In the genomic region with DNA sequence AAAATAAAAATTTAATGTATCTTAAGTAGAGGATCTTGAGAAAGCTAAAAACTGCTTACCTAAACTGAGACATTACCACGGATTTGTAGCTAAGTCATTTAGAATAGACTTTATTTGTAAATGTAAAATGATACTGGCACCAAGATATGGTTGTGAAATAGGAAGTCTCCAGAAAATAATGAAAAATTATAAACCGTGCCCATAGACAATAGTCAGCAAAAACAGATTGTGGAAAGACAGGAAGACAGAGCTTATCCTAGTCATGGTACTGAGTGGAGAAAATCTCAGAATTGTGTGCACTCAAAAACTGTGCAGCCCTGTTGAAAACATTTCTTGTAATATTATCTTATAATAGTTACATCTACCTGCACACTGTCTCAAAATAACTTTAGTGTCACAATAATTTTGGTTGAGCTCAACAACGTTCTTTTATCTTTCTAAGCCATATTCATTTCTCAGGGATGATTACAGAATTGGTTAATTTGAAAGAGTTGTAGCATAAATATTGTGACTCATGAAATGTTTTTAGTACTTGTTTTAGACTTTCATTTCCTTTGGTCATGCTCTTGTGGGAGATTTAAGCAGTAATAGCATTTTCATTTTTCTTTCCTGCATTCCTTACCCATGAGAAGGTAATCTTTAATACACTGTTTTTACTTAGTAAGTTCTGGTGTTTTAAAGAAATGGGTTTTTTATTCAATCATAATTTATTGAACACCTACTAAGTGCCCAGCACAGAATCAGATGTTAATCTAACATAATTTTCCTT, we compare ENCODE assay signal across 15 cellular contexts.
DNase-seq lines count a peak whose midpoint lies in the region; ATAC-seq and TF ChIP-seq lines count a peak whose summit lies in the region.
"Had no signal": no experiment of that assay in that cellular context is flagged by ENCODE, and none has a peak within 500 bp of the region (broad histone marks: within the 10 kb centered on the region; RNA-seq: fewer than 3 reads in every experiment).

No MANE protein-coding gene starts in this region.

- peaks cover 4% of the 10 kb centered on the region for H3K36me3 Mint-ChIP-seq in mesothelial cell of epicardium
- H3K36me3 Mint-ChIP-seq: stimulated activated memory B cell treated with anti-CD40 and anti-IgM and Interleukin-4, amounts not matched to agents 10 μg/mL and 1 μg/mL and 100 μg/mL, for 72 hours had no signal

- DNase-seq in BJ (ENCODE audit: low read depth) (peak; percentile 74), MV-4-11 (lab: John Stamatoyannopoulos, UW) (peak; percentile 30), choroid plexus epithelial cell (ENCODE audit: low read depth) (peak; percentile 80), mesothelial cell of epicardium (ENCODE audit: low spot score in 2 of 2, unreplicated experiment in 2 of 2) (no peak), NCI-H2227 (lab: John Stamatoyannopoulos, UW; ENCODE audit: unreplicated experiment) (no peak)
- DNase-seq: activated CD4-positive, alpha-beta T cell treated with anti-CD3 and anti-CD28 coated beads for 48 hours; left ventricle myocardium inferior; NCI-H1436 treated with DMSO at 0.1 percent for 48 hours; pancreas; stimulated activated CD4-positive, alpha-beta T cell treated with anti-CD3 and anti-CD28 coated beads, Interleukin-1b, Interleukin-23, amount 100 ng/mL, for 48 hours had no signal

- H3K4me3 ChIP-seq in BJ (ENCODE audit: low read depth, low read length) (no peak overlapping the region), choroid plexus epithelial cell (ENCODE audit: low read depth, low read length) (no peak overlapping the region)
- H3K4me3 ChIP-seq: left ventricle myocardium inferior, pancreas had no signal

- peaks cover 66% of the 10 kb centered on the region for H3K4me1 Mint-ChIP-seq in mesothelial cell of epicardium
- H3K4me1 Mint-ChIP-seq: activated T-helper 17 cell treated with anti-CD3 and anti-CD28 coated beads, Interleukin-2, amount 50 U/mL, for 72 hours; stimulated activated memory B cell treated with anti-CD40 and anti-IgM and Interleukin-4, amounts not matched to agents 10 μg/mL and 1 μg/mL and 100 μg/mL, for 72 hours had no signal

- peak overlapping the region; percentile 71 for H3K27ac Mint-ChIP-seq in mesothelial cell of epicardium
- H3K27ac Mint-ChIP-seq: activated T-helper 17 cell treated with anti-CD3 and anti-CD28 coated beads, Interleukin-2, amount 50 U/mL, for 72 hours; stimulated activated memory B cell treated with anti-CD40 and anti-IgM and Interleukin-4, amounts not matched to agents 10 μg/mL and 1 μg/mL and 100 μg/mL, for 72 hours had no signal

- TF ChIP-seq CTCF in BJ (IDR thresholded peaks at IDR 0.05; ENCODE audit: insufficient read depth, low read depth, low read length) (no peak), choroid plexus epithelial cell (conservative IDR thresholded peaks at IDR 0.05; ENCODE audit: low read depth, low read length) (no peak), mesothelial cell of epicardium (IDR thresholded peaks at IDR 0.05; ENCODE audit: unreplicated experiment) (no peak)

- H3K27me3 ChIP-seq in BJ (ENCODE audit: control insufficient read depth, insufficient read depth, low read length): no peaks in the 10 kb centered on the region
- H3K27me3 ChIP-seq: pancreas had no signal

- H3K27me3 Mint-ChIP-seq in mesothelial cell of epicardium (ENCODE audit: low read depth): no peaks in the 10 kb centered on the region
- H3K27me3 Mint-ChIP-seq: stimulated activated memory B cell treated with anti-CD40 and anti-IgM and Interleukin-4, amounts not matched to agents 10 μg/mL and 1 μg/mL and 100 μg/mL, for 72 hours had no signal

- H3K4me3 Mint-ChIP-seq in mesothelial cell of epicardium: no peak overlapping the region
- H3K4me3 Mint-ChIP-seq: activated T-helper 17 cell treated with anti-CD3 and anti-CD28 coated beads, Interleukin-2, amount 50 U/mL, for 72 hours; stimulated activated memory B cell treated with anti-CD40 and anti-IgM and Interleukin-4, amounts not matched to agents 10 μg/mL and 1 μg/mL and 100 μg/mL, for 72 hours had no signal

- no peaks in the 10 kb centered on the region for H3K9me3 Mint-ChIP-seq in mesothelial cell of epicardium
- H3K9me3 Mint-ChIP-seq: activated T-helper 17 cell treated with anti-CD3 and anti-CD28 coated beads, Interleukin-2, amount 50 U/mL, for 72 hours had no signal

- H3K36me3 ChIP-seq in BJ (ENCODE audit: control insufficient read depth, insufficient read depth, low read length): no peaks in the 10 kb centered on the region
- H3K36me3 ChIP-seq: left ventricle myocardium inferior, pancreas had no signal

- no peak for ATAC-seq in GM19351 (IDR thresholded peaks at IDR 0.05; ENCODE audit: unreplicated experiment)
- no peak for ATAC-seq in GM21367 (IDR thresholded peaks at IDR 0.05; ENCODE audit: unreplicated experiment)
- no peak for ATAC-seq in HG03045 (IDR thresholded peaks at IDR 0.05; ENCODE audit: unreplicated experiment)
- ATAC-seq: activated T-helper 17 cell treated with anti-CD3 and anti-CD28 coated beads, Interleukin-2, amount 50 U/mL, for 72 hours; stimulated activated memory B cell treated with anti-CD40 and anti-IgM and Interleukin-4, amounts not matched to agents 10 μg/mL and 1 μg/mL and 100 μg/mL, for 72 hours had no signal

- CTCF ChIA-PET in BJ (lab: Yijun Ruan, JAX): interaction anchor here (1.5 kb wide), 1 partner anchor 9 kb away, joined by 3 read pairs; no protein-coding TSS in a partner anchor

- POLR2A ChIA-PET in BJ (lab: Charles Lee): interaction anchor here (0.6 kb wide), 1 partner anchor 9 kb away, joined by 5 read pairs; no protein-coding TSS in a partner anchor

Comparison
In these comparisons a context has a peak if more than half of its experiments do, and no peak if none do; other contexts are left out.
1. DNase-seq: peak in BJ (single experiment), MV-4-11 (single experiment) and choroid plexus epithelial cell (single experiment); none in mesothelial cell of epicardium (0 of 2) and NCI-H2227 (single experiment).